ENCODE assay signal across 1 cellular context in the genomic region with DNA sequence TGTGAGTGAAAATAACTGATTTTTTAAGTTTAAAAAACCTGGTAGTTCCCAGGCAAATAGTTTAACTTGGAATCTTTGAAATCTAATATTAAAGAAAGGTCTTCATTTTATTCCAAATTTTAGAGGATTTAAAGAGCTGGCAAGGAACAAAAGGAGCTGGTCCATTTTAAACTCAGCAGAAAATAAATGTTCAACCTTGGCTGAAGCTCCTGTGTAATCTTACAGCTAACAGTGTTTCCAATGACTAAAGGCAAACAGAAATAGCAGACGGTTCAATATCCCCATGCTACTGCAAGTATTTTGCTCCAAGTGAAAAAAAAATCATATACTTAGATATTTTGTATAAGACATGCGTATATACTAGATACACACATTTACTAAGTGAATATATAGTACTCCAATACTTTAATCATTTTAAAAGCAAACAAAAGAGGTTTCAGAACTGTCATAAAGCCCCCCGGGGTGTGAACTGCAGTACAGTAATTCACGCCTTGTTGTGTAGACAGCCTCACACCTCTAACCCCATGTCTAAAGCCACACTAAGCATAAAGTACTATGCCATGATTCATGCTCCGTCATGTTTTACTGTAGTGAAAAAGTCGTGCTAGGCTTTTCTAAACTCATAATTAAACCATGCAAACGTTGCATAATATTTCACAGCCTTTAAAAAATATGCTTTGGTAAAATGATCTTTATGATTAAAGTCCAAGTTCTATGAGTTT.
TF ChIP-seq lines count a peak whose summit lies in the region.

No MANE protein-coding gene starts in this region.

TF ChIP-seq in HepG2, 621 proteins besides CTCF, POLR2A, EP300 and RAD21 (continues in another document):
- TF ChIP-seq MAFF (IDR thresholded peaks at IDR 0.05; ENCODE audit: low read depth, low read length), result 0 out of 2 replicates have a peak, but pooled peaks have one; percentile 0
- TF ChIP-seq, protein P1, sequence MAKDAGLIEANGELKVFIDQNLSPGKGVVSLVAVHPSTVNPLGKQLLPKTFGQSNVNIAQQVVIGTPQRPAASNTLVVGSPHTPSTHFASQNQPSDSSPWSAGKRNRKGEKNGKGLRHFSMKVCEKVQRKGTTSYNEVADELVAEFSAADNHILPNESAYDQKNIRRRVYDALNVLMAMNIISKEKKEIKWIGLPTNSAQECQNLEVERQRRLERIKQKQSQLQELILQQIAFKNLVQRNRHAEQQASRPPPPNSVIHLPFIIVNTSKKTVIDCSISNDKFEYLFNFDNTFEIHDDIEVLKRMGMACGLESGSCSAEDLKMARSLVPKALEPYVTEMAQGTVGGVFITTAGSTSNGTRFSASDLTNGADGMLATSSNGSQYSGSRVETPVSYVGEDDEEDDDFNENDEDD (CRISPR knock-in tag; IDR thresholded peaks at IDR 0.05; ENCODE audit: borderline replicate concordance), result no peak
- no peak for TF ChIP-seq ZFP1 (CRISPR knock-in tag; IDR thresholded peaks at IDR 0.05)
- no peak for TF ChIP-seq ZNF777 (CRISPR knock-in tag; IDR thresholded peaks at IDR 0.05)
- no peak for TF ChIP-seq ZNF446 (CRISPR knock-in tag; IDR thresholded peaks at IDR 0.05)
- TF ChIP-seq HHEX (CRISPR knock-in tag; IDR thresholded peaks at IDR 0.05), result peak; percentile 34; the same call in 1 of the 2 replicates
- no peak for TF ChIP-seq MEIS1 (CRISPR knock-in tag; IDR thresholded peaks at IDR 0.05; ENCODE audit: borderline replicate concordance)
- TF ChIP-seq ELF3 (CRISPR knock-in tag; IDR thresholded peaks at IDR 0.05), result no peak
- TF ChIP-seq TBX3 (IDR thresholded peaks at IDR 0.05; ENCODE audit: borderline replicate concordance), result peak; percentile 97; the same call in 1 of the 2 replicates
- TF ChIP-seq, protein P2, sequence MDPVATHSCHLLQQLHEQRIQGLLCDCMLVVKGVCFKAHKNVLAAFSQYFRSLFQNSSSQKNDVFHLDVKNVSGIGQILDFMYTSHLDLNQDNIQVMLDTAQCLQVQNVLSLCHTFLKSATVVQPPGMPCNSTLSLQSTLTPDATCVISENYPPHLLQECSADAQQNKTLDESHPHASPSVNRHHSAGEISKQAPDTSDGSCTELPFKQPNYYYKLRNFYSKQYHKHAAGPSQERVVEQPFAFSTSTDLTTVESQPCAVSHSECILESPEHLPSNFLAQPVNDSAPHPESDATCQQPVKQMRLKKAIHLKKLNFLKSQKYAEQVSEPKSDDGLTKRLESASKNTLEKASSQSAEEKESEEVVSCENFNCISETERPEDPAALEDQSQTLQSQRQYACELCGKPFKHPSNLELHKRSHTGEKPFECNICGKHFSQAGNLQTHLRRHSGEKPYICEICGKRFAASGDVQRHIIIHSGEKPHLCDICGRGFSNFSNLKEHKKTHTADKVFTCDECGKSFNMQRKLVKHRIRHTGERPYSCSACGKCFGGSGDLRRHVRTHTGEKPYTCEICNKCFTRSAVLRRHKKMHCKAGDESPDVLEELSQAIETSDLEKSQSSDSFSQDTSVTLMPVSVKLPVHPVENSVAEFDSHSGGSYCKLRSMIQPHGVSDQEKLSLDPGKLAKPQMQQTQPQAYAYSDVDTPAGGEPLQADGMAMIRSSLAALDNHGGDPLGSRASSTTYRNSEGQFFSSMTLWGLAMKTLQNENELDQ (CRISPR knock-in tag; IDR thresholded peaks at IDR 0.05; ENCODE audit: borderline replicate concordance), result no peak
- no peak for TF ChIP-seq NKX3-1 (CRISPR knock-in tag; IDR thresholded peaks at IDR 0.05)
- TF ChIP-seq TBX2 (CRISPR knock-in tag; IDR thresholded peaks at IDR 0.05; ENCODE audit: borderline replicate concordance), result peak; percentile 28; the same call in 1 of the 2 replicates
- TF ChIP-seq NR1H2 (CRISPR knock-in tag; IDR thresholded peaks at IDR 0.05; ENCODE audit: borderline replicate concordance, low read depth), result no peak
- no peak for TF ChIP-seq KLF15 (CRISPR knock-in tag; IDR thresholded peaks at IDR 0.05; ENCODE audit: borderline replicate concordance)
- peak; percentile 20; the same call in 1 of the 2 replicates for TF ChIP-seq FOXA3 (CRISPR knock-in tag; IDR thresholded peaks at IDR 0.05)
- no peak for TF ChIP-seq ZNF260 (CRISPR knock-in tag; IDR thresholded peaks at IDR 0.05; ENCODE audit: borderline replicate concordance, low read depth)
- TF ChIP-seq, protein P3, sequence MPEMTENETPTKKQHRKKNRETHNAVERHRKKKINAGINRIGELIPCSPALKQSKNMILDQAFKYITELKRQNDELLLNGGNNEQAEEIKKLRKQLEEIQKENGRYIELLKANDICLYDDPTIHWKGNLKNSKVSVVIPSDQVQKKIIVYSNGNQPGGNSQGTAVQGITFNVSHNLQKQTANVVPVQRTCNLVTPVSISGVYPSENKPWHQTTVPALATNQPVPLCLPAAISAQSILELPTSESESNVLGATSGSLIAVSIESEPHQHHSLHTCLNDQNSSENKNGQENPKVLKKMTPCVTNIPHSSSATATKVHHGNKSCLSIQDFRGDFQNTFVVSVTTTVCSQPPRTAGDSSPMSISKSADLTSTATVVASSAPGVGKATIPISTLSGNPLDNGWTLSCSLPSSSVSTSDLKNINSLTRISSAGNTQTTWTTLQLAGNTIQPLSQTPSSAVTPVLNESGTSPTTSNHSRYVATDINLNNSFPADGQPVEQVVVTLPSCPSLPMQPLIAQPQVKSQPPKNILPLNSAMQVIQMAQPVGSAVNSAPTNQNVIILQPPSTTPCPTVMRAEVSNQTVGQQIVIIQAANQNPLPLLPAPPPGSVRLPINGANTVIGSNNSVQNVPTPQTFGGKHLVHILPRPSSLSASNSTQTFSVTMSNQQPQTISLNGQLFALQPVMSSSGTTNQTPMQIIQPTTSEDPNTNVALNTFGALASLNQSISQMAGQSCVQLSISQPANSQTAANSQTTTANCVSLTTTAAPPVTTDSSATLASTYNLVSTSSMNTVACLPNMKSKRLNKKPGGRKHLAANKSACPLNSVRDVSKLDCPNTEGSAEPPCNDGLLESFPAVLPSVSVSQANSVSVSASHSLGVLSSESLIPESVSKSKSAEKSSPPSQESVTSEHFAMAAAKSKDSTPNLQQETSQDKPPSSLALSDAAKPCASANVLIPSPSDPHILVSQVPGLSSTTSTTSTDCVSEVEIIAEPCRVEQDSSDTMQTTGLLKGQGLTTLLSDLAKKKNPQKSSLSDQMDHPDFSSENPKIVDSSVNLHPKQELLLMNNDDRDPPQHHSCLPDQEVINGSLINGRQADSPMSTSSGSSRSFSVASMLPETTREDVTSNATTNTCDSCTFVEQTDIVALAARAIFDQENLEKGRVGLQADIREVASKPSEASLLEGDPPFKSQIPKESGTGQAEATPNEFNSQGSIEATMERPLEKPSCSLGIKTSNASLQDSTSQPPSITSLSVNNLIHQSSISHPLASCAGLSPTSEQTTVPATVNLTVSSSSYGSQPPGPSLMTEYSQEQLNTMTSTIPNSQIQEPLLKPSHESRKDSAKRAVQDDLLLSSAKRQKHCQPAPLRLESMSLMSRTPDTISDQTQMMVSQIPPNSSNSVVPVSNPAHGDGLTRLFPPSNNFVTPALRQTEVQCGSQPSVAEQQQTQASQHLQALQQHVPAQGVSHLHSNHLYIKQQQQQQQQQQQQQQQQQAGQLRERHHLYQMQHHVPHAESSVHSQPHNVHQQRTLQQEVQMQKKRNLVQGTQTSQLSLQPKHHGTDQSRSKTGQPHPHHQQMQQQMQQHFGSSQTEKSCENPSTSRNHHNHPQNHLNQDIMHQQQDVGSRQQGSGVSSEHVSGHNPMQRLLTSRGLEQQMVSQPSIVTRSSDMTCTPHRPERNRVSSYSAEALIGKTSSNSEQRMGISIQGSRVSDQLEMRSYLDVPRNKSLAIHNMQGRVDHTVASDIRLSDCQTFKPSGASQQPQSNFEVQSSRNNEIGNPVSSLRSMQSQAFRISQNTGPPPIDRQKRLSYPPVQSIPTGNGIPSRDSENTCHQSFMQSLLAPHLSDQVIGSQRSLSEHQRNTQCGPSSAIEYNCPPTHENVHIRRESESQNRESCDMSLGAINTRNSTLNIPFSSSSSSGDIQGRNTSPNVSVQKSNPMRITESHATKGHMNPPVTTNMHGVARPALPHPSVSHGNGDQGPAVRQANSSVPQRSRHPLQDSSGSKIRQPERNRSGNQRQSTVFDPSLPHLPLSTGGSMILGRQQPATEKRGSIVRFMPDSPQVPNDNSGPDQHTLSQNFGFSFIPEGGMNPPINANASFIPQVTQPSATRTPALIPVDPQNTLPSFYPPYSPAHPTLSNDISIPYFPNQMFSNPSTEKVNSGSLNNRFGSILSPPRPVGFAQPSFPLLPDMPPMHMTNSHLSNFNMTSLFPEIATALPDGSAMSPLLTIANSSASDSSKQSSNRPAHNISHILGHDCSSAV (CRISPR knock-in tag; IDR thresholded peaks at IDR 0.05; ENCODE audit: borderline replicate concordance), result no peak
- TF ChIP-seq, protein P4, sequence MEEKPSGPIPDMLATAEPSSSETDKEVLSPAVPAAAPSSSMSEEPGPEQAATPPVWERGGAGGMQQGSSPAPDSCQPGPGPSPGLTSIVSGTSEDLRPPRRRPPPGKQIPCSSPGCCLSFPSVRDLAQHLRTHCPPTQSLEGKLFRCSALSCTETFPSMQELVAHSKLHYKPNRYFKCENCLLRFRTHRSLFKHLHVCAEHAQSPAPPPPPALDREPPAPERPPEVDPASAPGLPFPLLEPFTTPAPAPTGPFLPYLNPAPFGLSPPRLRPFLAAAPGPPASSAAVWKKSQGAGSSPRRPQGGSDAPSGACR (CRISPR knock-in tag; IDR thresholded peaks at IDR 0.05), result no peak
- no peak for TF ChIP-seq SSRP1 (CRISPR knock-in tag; IDR thresholded peaks at IDR 0.05)
- TF ChIP-seq ZNF7 (CRISPR knock-in tag; IDR thresholded peaks at IDR 0.05), result peak; percentile 65; the same call in 1 of the 2 replicates
- TF ChIP-seq SRSF4 (IDR thresholded peaks at IDR 0.05; ENCODE audit: low read depth, low read length, poor library complexity, severe bottlenecking), result no peak
- TF ChIP-seq, protein P5, sequence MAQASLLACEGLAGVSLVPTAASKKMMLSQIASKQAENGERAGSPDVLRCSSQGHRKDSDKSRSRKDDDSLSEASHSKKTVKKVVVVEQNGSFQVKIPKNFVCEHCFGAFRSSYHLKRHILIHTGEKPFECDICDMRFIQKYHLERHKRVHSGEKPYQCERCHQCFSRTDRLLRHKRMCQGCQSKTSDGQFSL (CRISPR knock-in tag; IDR thresholded peaks at IDR 0.05), result no peak
- no peak for TF ChIP-seq DNMT3B (CRISPR knock-in tag; conservative IDR thresholded peaks at IDR 0.05)
- TF ChIP-seq PITX1 (CRISPR knock-in tag; IDR thresholded peaks at IDR 0.05), result no peak
- TF ChIP-seq FOSL2 (CRISPR knock-in tag; IDR thresholded peaks at IDR 0.05), result no peak
- TF ChIP-seq SIN3A (IDR thresholded peaks at IDR 0.05; ENCODE audit: borderline replicate concordance, low read depth, low read length), result no peak
- TF ChIP-seq PCBP1 (IDR thresholded peaks at IDR 0.05; ENCODE audit: borderline replicate concordance, low read depth, low read length), result no peak
- no peak for TF ChIP-seq CREB1 (IDR thresholded peaks at IDR 0.05)
- TF ChIP-seq CREB1 (CRISPR knock-in tag; IDR thresholded peaks at IDR 0.05), result peak; percentile 28; the same call in 1 of the 2 replicates
- TF ChIP-seq, protein P6, sequence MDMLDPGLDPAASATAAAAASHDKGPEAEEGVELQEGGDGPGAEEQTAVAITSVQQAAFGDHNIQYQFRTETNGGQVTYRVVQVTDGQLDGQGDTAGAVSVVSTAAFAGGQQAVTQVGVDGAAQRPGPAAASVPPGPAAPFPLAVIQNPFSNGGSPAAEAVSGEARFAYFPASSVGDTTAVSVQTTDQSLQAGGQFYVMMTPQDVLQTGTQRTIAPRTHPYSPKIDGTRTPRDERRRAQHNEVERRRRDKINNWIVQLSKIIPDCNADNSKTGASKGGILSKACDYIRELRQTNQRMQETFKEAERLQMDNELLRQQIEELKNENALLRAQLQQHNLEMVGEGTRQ (IDR thresholded peaks at IDR 0.05; ENCODE audit: low read depth, low read length), result no peak
- TF ChIP-seq, protein P6 (CRISPR knock-in tag; IDR thresholded peaks at IDR 0.05; ENCODE audit: borderline replicate concordance), result no peak
- TF ChIP-seq NCOA1 (CRISPR knock-in tag; IDR thresholded peaks at IDR 0.05), result no peak
- TF ChIP-seq RORA (CRISPR knock-in tag; IDR thresholded peaks at IDR 0.05), result no peak
- no peak for TF ChIP-seq MIER3 (CRISPR knock-in tag; IDR thresholded peaks at IDR 0.05; ENCODE audit: borderline replicate concordance)
- TF ChIP-seq ZFP90 (CRISPR knock-in tag; IDR thresholded peaks at IDR 0.05; ENCODE audit: borderline replicate concordance), result no peak
- no peak for TF ChIP-seq FOSL1 (CRISPR knock-in tag; IDR thresholded peaks at IDR 0.05; ENCODE audit: borderline replicate concordance)
- no peak for TF ChIP-seq FOXM1 (CRISPR knock-in tag; IDR thresholded peaks at IDR 0.05)
- TF ChIP-seq, protein P7, sequence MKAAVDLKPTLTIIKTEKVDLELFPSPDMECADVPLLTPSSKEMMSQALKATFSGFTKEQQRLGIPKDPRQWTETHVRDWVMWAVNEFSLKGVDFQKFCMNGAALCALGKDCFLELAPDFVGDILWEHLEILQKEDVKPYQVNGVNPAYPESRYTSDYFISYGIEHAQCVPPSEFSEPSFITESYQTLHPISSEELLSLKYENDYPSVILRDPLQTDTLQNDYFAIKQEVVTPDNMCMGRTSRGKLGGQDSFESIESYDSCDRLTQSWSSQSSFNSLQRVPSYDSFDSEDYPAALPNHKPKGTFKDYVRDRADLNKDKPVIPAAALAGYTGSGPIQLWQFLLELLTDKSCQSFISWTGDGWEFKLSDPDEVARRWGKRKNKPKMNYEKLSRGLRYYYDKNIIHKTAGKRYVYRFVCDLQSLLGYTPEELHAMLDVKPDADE (CRISPR knock-in tag; IDR thresholded peaks at IDR 0.05), result no peak
- TF ChIP-seq, protein P8, sequence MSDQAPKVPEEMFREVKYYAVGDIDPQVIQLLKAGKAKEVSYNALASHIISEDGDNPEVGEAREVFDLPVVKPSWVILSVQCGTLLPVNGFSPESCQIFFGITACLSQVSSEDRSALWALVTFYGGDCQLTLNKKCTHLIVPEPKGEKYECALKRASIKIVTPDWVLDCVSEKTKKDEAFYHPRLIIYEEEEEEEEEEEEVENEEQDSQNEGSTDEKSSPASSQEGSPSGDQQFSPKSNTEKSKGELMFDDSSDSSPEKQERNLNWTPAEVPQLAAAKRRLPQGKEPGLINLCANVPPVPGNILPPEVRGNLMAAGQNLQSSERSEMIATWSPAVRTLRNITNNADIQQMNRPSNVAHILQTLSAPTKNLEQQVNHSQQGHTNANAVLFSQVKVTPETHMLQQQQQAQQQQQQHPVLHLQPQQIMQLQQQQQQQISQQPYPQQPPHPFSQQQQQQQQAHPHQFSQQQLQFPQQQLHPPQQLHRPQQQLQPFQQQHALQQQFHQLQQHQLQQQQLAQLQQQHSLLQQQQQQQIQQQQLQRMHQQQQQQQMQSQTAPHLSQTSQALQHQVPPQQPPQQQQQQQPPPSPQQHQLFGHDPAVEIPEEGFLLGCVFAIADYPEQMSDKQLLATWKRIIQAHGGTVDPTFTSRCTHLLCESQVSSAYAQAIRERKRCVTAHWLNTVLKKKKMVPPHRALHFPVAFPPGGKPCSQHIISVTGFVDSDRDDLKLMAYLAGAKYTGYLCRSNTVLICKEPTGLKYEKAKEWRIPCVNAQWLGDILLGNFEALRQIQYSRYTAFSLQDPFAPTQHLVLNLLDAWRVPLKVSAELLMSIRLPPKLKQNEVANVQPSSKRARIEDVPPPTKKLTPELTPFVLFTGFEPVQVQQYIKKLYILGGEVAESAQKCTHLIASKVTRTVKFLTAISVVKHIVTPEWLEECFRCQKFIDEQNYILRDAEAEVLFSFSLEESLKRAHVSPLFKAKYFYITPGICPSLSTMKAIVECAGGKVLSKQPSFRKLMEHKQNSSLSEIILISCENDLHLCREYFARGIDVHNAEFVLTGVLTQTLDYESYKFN (CRISPR knock-in tag; conservative IDR thresholded peaks at IDR 0.05), result 0 out of 2 replicates have a peak, but pooled peaks have one; percentile 29
